19 cellular contexts compared by ENCODE assay signal in the genomic region with DNA sequence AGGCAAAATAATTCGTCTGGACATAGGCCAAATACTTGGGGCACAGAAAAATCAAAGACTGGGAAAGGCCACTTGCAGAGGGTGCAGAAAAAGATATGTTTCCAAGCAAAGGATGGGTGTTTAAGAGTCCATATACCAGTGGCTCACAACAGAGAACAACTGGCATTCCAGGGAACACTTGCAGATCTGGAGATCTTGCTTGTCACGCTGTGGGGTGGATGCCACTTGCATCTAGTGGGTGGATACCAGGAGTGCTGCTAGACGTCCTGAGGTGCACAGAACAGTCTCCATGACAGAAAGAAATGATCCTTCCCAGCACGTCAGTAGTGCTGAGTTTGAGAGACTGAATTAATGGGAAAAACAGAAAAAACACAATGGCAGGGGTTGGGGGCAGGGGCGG. TPM values are rescaled to one million over a fixed set of nuclear protein-coding genes. Genes with fewer than 3 reads are reported as not detected.
"Had no signal": no experiment of that assay in that cellular context is flagged by ENCODE, and none has a peak within 500 bp of the region (broad histone marks: within the 10 kb centered on the region; RNA-seq: fewer than 3 reads in every experiment).

No MANE protein-coding gene starts in this region.

- H3K36me3 ChIP-seq: tibial artery had no signal

- ATAC-seq: activated CD8-positive, alpha-beta T cell treated with anti-CD3 and anti-CD28 coated beads, Interleukin-2, amount 10 ng/mL, durations not matched to agents 7 days and 5 days; activated naive CD4-positive, alpha-beta T cell treated with anti-CD3 and anti-CD28 coated beads, Interleukin-2, amount 50 U/mL, for 72 hours; activated T-cell treated with anti-CD3 and anti-CD28 coated beads, Interleukin-2, amount 50 U/mL, for 72 hours; effector memory CD8-positive, alpha-beta T cell; naive thymus-derived CD8-positive, alpha-beta T cell; stimulated activated naive CD8-positive, alpha-beta T cell treated with anti-CD3 and anti-CD28 coated beads, Interleukin-15, Interleukin-2, amounts not matched to agents 100 U/mL and 50 U/mL, for 24 hours; T-cell had no signal

- H3K9me3 ChIP-seq: esophagus squamous epithelium, tibial artery had no signal

- DNase-seq: activated CD4-positive, alpha-beta T cell treated with anti-CD3 and anti-CD28 coated beads, Interleukin-2, amount 10 ng/mL, durations not matched to agents 24 days and 14 days; activated CD8-positive, alpha-beta memory T cell treated with anti-CD3 and anti-CD28 coated beads, Interleukin-2, amount 50 U/mL, for 4 hours; activated CD8-positive, alpha-beta T cell treated with anti-CD3 and anti-CD28 coated beads, Interleukin-2, amount 10 ng/mL, durations not matched to agents 7 days and 5 days; activated gamma-delta T cell; activated T-cell treated with anti-CD3 and anti-CD28 coated beads, Interleukin-2, amount 50 U/mL, for 72 hours; amniotic stem cell; effector memory CD8-positive, alpha-beta T cell; esophagus squamous epithelium; naive thymus-derived CD8-positive, alpha-beta T cell; occipital lobe; stimulated activated naive CD8-positive, alpha-beta T cell treated with anti-CD3 and anti-CD28 coated beads, Interleukin-15, Interleukin-2, amounts not matched to agents 100 U/mL and 50 U/mL, for 24 hours; substantia nigra; T-cell; tibial artery had no signal

- H3K4me1 Mint-ChIP-seq: activated CD4-positive, alpha-beta T cell treated with anti-CD3 and anti-CD28 coated beads, Interleukin-2, amount 10 ng/mL, durations not matched to agents 24 days and 14 days had no signal

- H3K27ac ChIP-seq: esophagus squamous epithelium, tibial artery had no signal

- H3K27ac Mint-ChIP-seq: activated CD8-positive, alpha-beta T cell treated with anti-CD3 and anti-CD28 coated beads, Interleukin-2, amount 10 ng/mL, durations not matched to agents 7 days and 5 days; activated naive CD4-positive, alpha-beta T cell treated with anti-CD3 and anti-CD28 coated beads, Interleukin-2, amount 50 U/mL, for 72 hours; activated T-cell treated with anti-CD3 and anti-CD28 coated beads, Interleukin-2, amount 50 U/mL, for 72 hours; effector memory CD8-positive, alpha-beta T cell; T-cell had no signal

- H3K4me3 ChIP-seq: esophagus squamous epithelium, tibial artery had no signal

- H3K36me3 Mint-ChIP-seq: activated naive CD4-positive, alpha-beta T cell treated with anti-CD3 and anti-CD28 coated beads, Interleukin-2, amount 50 U/mL, for 72 hours; naive thymus-derived CD8-positive, alpha-beta T cell; T-cell had no signal

- H3K4me3 Mint-ChIP-seq: activated CD4-positive, alpha-beta T cell treated with anti-CD3 and anti-CD28 coated beads, Interleukin-2, amount 10 ng/mL, durations not matched to agents 24 days and 14 days; activated CD8-positive, alpha-beta T cell treated with anti-CD3 and anti-CD28 coated beads, Interleukin-2, amount 10 ng/mL, durations not matched to agents 7 days and 5 days had no signal

- H3K9me3 Mint-ChIP-seq: activated CD4-positive, alpha-beta T cell treated with anti-CD3 and anti-CD28 coated beads, Interleukin-2, amount 10 ng/mL, durations not matched to agents 24 days and 14 days; activated naive CD4-positive, alpha-beta T cell treated with anti-CD3 and anti-CD28 coated beads, Interleukin-2, amount 50 U/mL, for 72 hours; activated T-cell treated with anti-CD3 and anti-CD28 coated beads, Interleukin-2, amount 50 U/mL, for 72 hours; effector memory CD8-positive, alpha-beta T cell; naive thymus-derived CD8-positive, alpha-beta T cell; T-cell had no signal

RNA-seq across cellular contexts. Expression of gene ENPP7, which starts 57.7 kb away (rescaled TPM):
- total RNA-seq: activated CD4-positive, alpha-beta T cell treated with anti-CD3 and anti-CD28 coated beads, Interleukin-2, amount 10 ng/mL, durations not matched to agents 24 days and 14 days; activated T-cell treated with anti-CD3 and anti-CD28 coated beads, Interleukin-2, amount 50 U/mL, for 72 hours; cardiac septum; dermis microvascular lymphatic vessel endothelial cell; esophagus squamous epithelium; lower leg skin; occipital lobe; progenitor cell of endocrine pancreas had no signal
